12 cellular contexts compared by ENCODE assay signal in the genomic region with DNA sequence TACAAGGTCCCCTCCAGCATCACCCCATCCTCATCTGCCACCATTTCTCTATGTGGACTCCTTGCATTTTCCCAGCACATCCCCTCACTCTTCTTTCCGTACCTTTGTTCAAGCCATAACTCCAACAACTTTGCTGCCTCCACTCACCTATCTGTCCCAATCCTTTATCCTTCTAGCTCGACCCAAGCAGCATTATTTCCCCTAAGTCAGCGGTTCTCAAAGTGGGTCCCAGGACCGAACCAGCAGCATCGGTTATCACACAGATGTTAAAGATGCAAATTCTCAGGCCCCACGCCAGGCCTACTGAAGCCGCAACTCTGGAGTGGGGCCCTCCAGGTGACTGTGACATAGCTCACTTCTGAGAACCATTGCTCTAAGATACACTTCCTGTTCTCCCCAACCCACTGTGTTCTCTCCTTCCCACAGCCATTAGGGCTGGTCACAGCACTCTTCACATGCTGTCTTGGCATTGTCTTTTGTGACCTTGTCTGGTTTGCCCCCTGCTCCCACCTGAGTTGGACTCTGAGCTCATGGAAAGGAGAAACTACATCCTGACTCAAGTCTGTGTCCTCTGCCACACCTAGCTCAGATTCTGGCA. TPM values are rescaled to one million over a fixed set of nuclear protein-coding genes. Genes with fewer than 3 reads are reported as not detected.
DNase-seq lines count a peak whose midpoint lies in the region; ATAC-seq lines count a peak whose summit lies in the region.
"Had no signal": no experiment of that assay in that cellular context is flagged by ENCODE, and none has a peak within 500 bp of the region (broad histone marks: within the 10 kb centered on the region; RNA-seq: fewer than 3 reads in every experiment).

No MANE protein-coding gene starts in this region.

- H3K4me3 Mint-ChIP-seq in activated naive CD4-positive, alpha-beta T cell treated with anti-CD3 and anti-CD28 coated beads, Interleukin-2, amount 10 ng/mL, durations not matched to agents 7 days and 5 days, result no peak overlapping the region
- no peak overlapping the region for H3K4me3 Mint-ChIP-seq in central memory CD8-positive, alpha-beta T cell
- no peak overlapping the region for H3K4me3 Mint-ChIP-seq in stimulated activated naive CD8-positive, alpha-beta T cell treated with anti-CD3 and anti-CD28 coated beads, Interleukin-15, amount 100 ng/mL, for 72 hours

- peaks cover 68% of the 10 kb centered on the region for H3K36me3 Mint-ChIP-seq in activated naive CD4-positive, alpha-beta T cell treated with anti-CD3 and anti-CD28 coated beads, Interleukin-2, amount 10 ng/mL, durations not matched to agents 7 days and 5 days
- peaks cover 32% of the 10 kb centered on the region for H3K36me3 Mint-ChIP-seq in central memory CD8-positive, alpha-beta T cell (ENCODE audit: insufficient read depth)

- no peaks in the 10 kb centered on the region for H3K27me3 Mint-ChIP-seq in activated naive CD4-positive, alpha-beta T cell treated with anti-CD3 and anti-CD28 coated beads, Interleukin-2, amount 10 ng/mL, durations not matched to agents 7 days and 5 days
- no peaks in the 10 kb centered on the region for H3K27me3 Mint-ChIP-seq in central memory CD8-positive, alpha-beta T cell
- no peaks in the 10 kb centered on the region for H3K27me3 Mint-ChIP-seq in stimulated activated naive CD8-positive, alpha-beta T cell treated with anti-CD3 and anti-CD28 coated beads, Interleukin-15, amount 100 ng/mL, for 72 hours

- peak overlapping the region; percentile 42 for H3K27ac Mint-ChIP-seq in activated naive CD4-positive, alpha-beta T cell treated with anti-CD3 and anti-CD28 coated beads, Interleukin-2, amount 10 ng/mL, durations not matched to agents 7 days and 5 days
- peak overlapping the region; percentile 38 for H3K27ac Mint-ChIP-seq in central memory CD8-positive, alpha-beta T cell (ENCODE audit: low read depth)
- peak overlapping the region; percentile 77 to 88 for H3K27ac Mint-ChIP-seq in stimulated activated naive CD8-positive, alpha-beta T cell treated with anti-CD3 and anti-CD28 coated beads, Interleukin-15, amount 100 ng/mL, for 72 hours

- CTCF ChIA-PET in activated naive CD4-positive, alpha-beta T cell treated with anti-CD3 and anti-CD28 coated beads, Interleukin-2, amount 10 ng/mL, durations not matched to agents 7 days and 5 days (lab: Charles Lee), result no interaction called here

- peaks cover 19% of the 10 kb centered on the region for H3K4me1 Mint-ChIP-seq in activated naive CD4-positive, alpha-beta T cell treated with anti-CD3 and anti-CD28 coated beads, Interleukin-2, amount 10 ng/mL, durations not matched to agents 7 days and 5 days
- H3K4me1 Mint-ChIP-seq in central memory CD8-positive, alpha-beta T cell, result peaks cover 13% of the 10 kb centered on the region
- peaks cover 10% of the 10 kb centered on the region for H3K4me1 Mint-ChIP-seq in stimulated activated naive CD8-positive, alpha-beta T cell treated with anti-CD3 and anti-CD28 coated beads, Interleukin-15, amount 100 ng/mL, for 72 hours

- H3K4me3 ChIP-seq in Jurkat, Clone E6-1 (ENCODE audit: low read length), result no peak overlapping the region

- in situ Hi-C loops in ACHN (cut with HindIII; ENCODE audit: low pct_ligation_motif_present, low pct_unique_long_range_greater_than_20kb, low sequenced_read_pairs), result no loop called here

- DNase-seq in activated naive CD4-positive, alpha-beta T cell treated with anti-CD3 and anti-CD28 coated beads, Interleukin-2, amount 10 ng/mL, durations not matched to agents 7 days and 5 days, result peak; percentile 30
- no peak for DNase-seq in activated naive CD4-positive, alpha-beta T cell treated with anti-CD3 and anti-CD28 coated beads, Interleukin-2, amount 50 U/mL, for 16 hours
- peak; percentile 6 for DNase-seq in Jurkat, Clone E6-1 (ENCODE audit: low read depth, low spot score)
- no peak for DNase-seq in central memory CD8-positive, alpha-beta T cell (ENCODE audit: low spot score in 2 of 2)
- DNase-seq in stimulated activated naive CD8-positive, alpha-beta T cell treated with anti-CD3 and anti-CD28 coated beads, Interleukin-15, amount 100 ng/mL, for 72 hours, result no peak
- no peak for DNase-seq in effector CD8-positive, alpha-beta T cell (lab: John Stamatoyannopoulos, UW)
- no peak for DNase-seq in ACHN
- no peak for DNase-seq in GF-D8 (lab: John Stamatoyannopoulos, UW)
- DNase-seq: erythroblast, HCEC 1CT, NCI-H1092 treated with DMSO at 0.1 percent for 48 hours, SK-N-SH had no signal

- ATAC-seq in central memory CD8-positive, alpha-beta T cell (replicated peaks; ENCODE audit: extremely low read depth, poor library complexity, severe bottlenecking), result no peak
- no peak for ATAC-seq in stimulated activated naive CD8-positive, alpha-beta T cell treated with anti-CD3 and anti-CD28 coated beads, Interleukin-15, amount 100 ng/mL, for 72 hours

- no peaks in the 10 kb centered on the region for H3K9me3 Mint-ChIP-seq in activated naive CD4-positive, alpha-beta T cell treated with anti-CD3 and anti-CD28 coated beads, Interleukin-2, amount 10 ng/mL, durations not matched to agents 7 days and 5 days
- H3K9me3 Mint-ChIP-seq in central memory CD8-positive, alpha-beta T cell, result no peaks in the 10 kb centered on the region
- no peaks in the 10 kb centered on the region for H3K9me3 Mint-ChIP-seq in stimulated activated naive CD8-positive, alpha-beta T cell treated with anti-CD3 and anti-CD28 coated beads, Interleukin-15, amount 100 ng/mL, for 72 hours

RNA-seq across cellular contexts. Expression of gene AAGAB, which starts 56.2 kb away (rescaled TPM):
- 57.0 TPM for polyA plus RNA-seq in Jurkat, Clone E6-1 (2012; ENCODE audit: insufficient read depth, insufficient read length)

RNA-seq across cellular contexts. Expression of gene IQCH, which starts 56.3 kb away (rescaled TPM):
- 4.5 TPM for polyA plus RNA-seq in Jurkat, Clone E6-1 (2012; ENCODE audit: insufficient read depth, insufficient read length)

Comparison
In these comparisons a context has a peak if more than half of its experiments do, and no peak if none do; other contexts are left out.
1. DNase-seq: peak in activated naive CD4-positive, alpha-beta T cell treated with anti-CD3 and anti-CD28 coated beads, Interleukin-2, amount 10 ng/mL, durations not matched to agents 7 days and 5 days (single experiment) and Jurkat, Clone E6-1 (single experiment); none in activated naive CD4-positive, alpha-beta T cell treated with anti-CD3 and anti-CD28 coated beads, Interleukin-2, amount 50 U/mL, for 16 hours (single experiment), central memory CD8-positive, alpha-beta T cell (0 of 2), stimulated activated naive CD8-positive, alpha-beta T cell treated with anti-CD3 and anti-CD28 coated beads, Interleukin-15, amount 100 ng/mL, for 72 hours (0 of 2), effector CD8-positive, alpha-beta T cell (single experiment), ACHN (single experiment) and GF-D8 (single experiment).
2. Peak in every context shown above with its lines, with median percentiles within 50 percentile points of each other: H3K27ac Mint-ChIP-seq.